In the genomic region with DNA sequence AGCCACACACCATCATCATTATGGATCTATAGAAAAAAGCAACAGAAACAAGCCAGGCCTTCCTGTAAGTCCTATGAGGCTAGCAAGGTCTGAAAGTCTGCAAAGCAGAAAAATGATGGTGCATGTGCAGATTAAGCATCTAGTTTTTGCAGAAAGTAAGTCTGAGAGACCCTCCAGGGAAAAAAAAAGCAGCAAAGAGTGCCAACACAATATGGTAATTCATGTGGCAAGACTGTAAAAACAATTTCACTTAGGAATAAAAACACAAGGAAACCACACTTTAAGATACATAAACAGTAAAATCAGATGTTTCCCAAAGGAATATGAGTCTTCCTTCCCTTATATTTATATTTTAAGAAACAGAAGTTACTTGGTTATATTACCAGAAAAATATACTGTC, we compare ENCODE assay signal across 27 cellular contexts.
"Had no signal": no experiment of that assay in that cellular context is flagged by ENCODE, and none has a peak within 500 bp of the region (broad histone marks: within the 10 kb centered on the region; RNA-seq: fewer than 3 reads in every experiment).

No MANE protein-coding gene starts in this region.

- H2AFZ ChIP-seq: hepatocyte, neural progenitor cell had no signal

- H3K27me3 ChIP-seq: breast epithelium, hepatocyte, neural progenitor cell, ovary, suprapubic skin, tibial nerve had no signal

- H3K4me2 ChIP-seq: hepatocyte, neural progenitor cell had no signal

- H3K9ac ChIP-seq: neural progenitor cell had no signal

- H3K4me3 ChIP-seq: breast epithelium, coronary artery, hepatocyte, lower lobe of right lung, neural progenitor cell, ovary, prostate gland, suprapubic skin, tibial nerve had no signal

- H3K27ac ChIP-seq: breast epithelium, coronary artery, epithelial cell of prostate, hepatocyte, lower lobe of right lung, neural progenitor cell, ovary, prostate gland, suprapubic skin, tibial nerve, WERI-Rb-1 had no signal

- H3K27me3 Mint-ChIP-seq: activated CD4-positive, alpha-beta T cell treated with anti-CD3 and anti-CD28 coated beads, Interleukin-2, amount 10 ng/mL, durations not matched to agents 7 days and 5 days; activated naive CD8-positive, alpha-beta T cell treated with anti-CD3 and anti-CD28 coated beads, Interleukin-2, amount 10 ng/mL, durations not matched to agents 7 days and 5 days; naive B cell; stimulated activated naive CD8-positive, alpha-beta T cell treated with anti-CD3 and anti-CD28 coated beads, Interleukin-15, amount 100 ng/mL, for 72 hours had no signal

- H3K4me1 Mint-ChIP-seq: immature natural killer cell; neural progenitor cell; stimulated activated naive CD8-positive, alpha-beta T cell treated with anti-CD3 and anti-CD28 coated beads, Interleukin-15, amount 100 ng/mL, for 72 hours had no signal

- H3K36me3 ChIP-seq: breast epithelium, ovary, prostate gland, WERI-Rb-1 had no signal

- H3K4me1 ChIP-seq: breast epithelium, lower lobe of right lung, neural progenitor cell, prostate gland, suprapubic skin had no signal

- H3K27ac Mint-ChIP-seq: activated CD4-positive, alpha-beta T cell treated with anti-CD3 and anti-CD28 coated beads, Interleukin-2, amount 10 ng/mL, durations not matched to agents 7 days and 5 days; activated T-helper 2 cell treated with anti-CD3 and anti-CD28 coated beads, Interferon-gamma antibody, Interleukin-2, Interleukin-4, amounts not matched to agents 10 μg/mL and 5 μg/mL and 100 μg/mL, durations not matched to agents 14 hours and 24 hours and 36 hours; immature natural killer cell; neural progenitor cell; T-helper 2 cell treated with Interferon-gamma antibody and Interleukin-4, amounts not matched to agents 5 μg/mL and 100 μg/mL, for 36 hours had no signal

- DNase-seq: activated CD4-positive, alpha-beta T cell treated with anti-CD3 and anti-CD28 coated beads, Interleukin-2, amount 10 ng/mL, durations not matched to agents 7 days and 5 days; activated CD4-positive, CD25-positive, alpha-beta regulatory T cell treated with anti-CD3 and anti-CD28 coated beads, Interleukin-2, amount 50 U/mL, for 72 hours; activated naive CD4-positive, alpha-beta T cell treated with Interleukin-2 at 50 U/mL for 16 hours; activated naive CD8-positive, alpha-beta T cell treated with anti-CD3 and anti-CD28 coated beads, Interleukin-2, amount 10 ng/mL, durations not matched to agents 7 days and 5 days; activated T-cell treated with anti-CD3 and anti-CD28 coated beads, Interleukin-2, amount 50 U/mL, for 1 hour; amygdala; glutamatergic neuron; immature natural killer cell; lower lobe of right lung; naive B cell; ovary; stimulated activated CD4-positive, alpha-beta T cell treated with anti-CD3 and anti-CD28 coated beads, Interleukin-12 subunit alpha, Interleukin-12 subunit beta, amount 100 ng/mL, for 4 hours; stimulated activated CD4-positive, alpha-beta T cell treated with anti-CD3 and anti-CD28 coated beads, Interleukin-4, amount 100 ng/mL, for 4 hours; stimulated activated naive CD8-positive, alpha-beta T cell treated with anti-CD3 and anti-CD28 coated beads, Interleukin-15, amount 100 ng/mL, for 72 hours; WERI-Rb-1 had no signal

- H3K9me3 Mint-ChIP-seq: activated CD4-positive, alpha-beta T cell treated with anti-CD3 and anti-CD28 coated beads, Interleukin-2, amount 10 ng/mL, durations not matched to agents 7 days and 5 days; activated naive CD8-positive, alpha-beta T cell treated with anti-CD3 and anti-CD28 coated beads, Interleukin-2, amount 10 ng/mL, durations not matched to agents 7 days and 5 days; activated T-helper 2 cell treated with anti-CD3 and anti-CD28 coated beads, Interferon-gamma antibody, Interleukin-2, Interleukin-4, amounts not matched to agents 10 μg/mL and 5 μg/mL and 100 μg/mL, durations not matched to agents 14 hours and 24 hours and 36 hours; immature natural killer cell; naive B cell; neural progenitor cell; stimulated activated naive CD8-positive, alpha-beta T cell treated with anti-CD3 and anti-CD28 coated beads, Interleukin-15, amount 100 ng/mL, for 72 hours; T-helper 2 cell treated with Interferon-gamma antibody and Interleukin-4, amounts not matched to agents 5 μg/mL and 100 μg/mL, for 36 hours had no signal

- H3K9me3 ChIP-seq: breast epithelium, lower lobe of right lung, ovary, prostate gland, suprapubic skin, tibial nerve had no signal

- H3K4me3 Mint-ChIP-seq: activated CD4-positive, alpha-beta T cell treated with anti-CD3 and anti-CD28 coated beads, Interleukin-2, amount 10 ng/mL, durations not matched to agents 7 days and 5 days; activated naive CD8-positive, alpha-beta T cell treated with anti-CD3 and anti-CD28 coated beads, Interleukin-2, amount 10 ng/mL, durations not matched to agents 7 days and 5 days; immature natural killer cell; naive B cell; neural progenitor cell; stimulated activated naive CD8-positive, alpha-beta T cell treated with anti-CD3 and anti-CD28 coated beads, Interleukin-15, amount 100 ng/mL, for 72 hours; T-helper 2 cell treated with Interferon-gamma antibody and Interleukin-4, amounts not matched to agents 5 μg/mL and 100 μg/mL, for 36 hours had no signal

- FAIRE-seq: TTC549, urothelium cell line had no signal

- H3K79me2 ChIP-seq: hepatocyte had no signal
